In genomic region chr11:55726715-55727324, GRCh38 we compare ENCODE assay signal across 18 cellular contexts. TPM values are rescaled to one million over a fixed set of nuclear protein-coding genes. Genes with fewer than 3 reads are reported as not detected.
A peak's percentile ranks its signal among the peaks of the same experiment; 100 is the strongest.
DNase-seq lines count a peak whose midpoint lies in the region; ATAC-seq and TF ChIP-seq lines count a peak whose summit lies in the region.
"Had no signal": no experiment of that assay in that cellular context is flagged by ENCODE, and none has a peak within 500 bp of the region (broad histone marks: within the 10 kb centered on the region; RNA-seq: fewer than 3 reads in every experiment).

No MANE protein-coding gene starts in this region.

- intact Hi-C loops in PC-9 (cut with micrococcal nuclease; ENCODE audit: unreplicated experiment) = no loop called here

- H3K4me3 ChIP-seq in SK-N-SH (ENCODE audit: low read depth in 2 of 2, low read length in 1 of 2) = no peak overlapping the region
- no peak overlapping the region for H3K4me3 ChIP-seq in PC-9
- H3K4me3 ChIP-seq: hepatocyte had no signal

- H3K9me3 ChIP-seq in SK-N-SH (no peaks in the 10 kb centered on the region), PC-9 (ENCODE audit: insufficient read depth, low read depth) (no peaks in the 10 kb centered on the region)

- H3K79me2 ChIP-seq in SK-N-SH (ENCODE audit: insufficient read depth) = no peaks in the 10 kb centered on the region
- no peaks in the 10 kb centered on the region for H3K79me2 ChIP-seq in PC-9 (ENCODE audit: low read depth)
- H3K79me2 ChIP-seq: hepatocyte, parathyroid adenoma had no signal

- under 1% methylated on average over 5 of the region's 5 CpGs for WGBS in SK-N-SH (ENCODE audit: low lambda C conversion rate)

- H3K27me3 ChIP-seq in SK-N-SH (ENCODE audit: insufficient read depth) = no peaks in the 10 kb centered on the region
- H3K27me3 ChIP-seq in PC-9 (ENCODE audit: insufficient read depth, low read depth) = peaks cover 18% of the 10 kb centered on the region; the same call in 1 of the 2 replicates
- H3K27me3 ChIP-seq: hepatocyte had no signal

- H3K4me3 Mint-ChIP-seq in HFFc6 (no peak overlapping the region), neural crest cell (no peak overlapping the region), glutamatergic neuron (ENCODE audit: unreplicated experiment) (no peak overlapping the region)

- H3K4me2 ChIP-seq in SK-N-SH = no peak overlapping the region
- H3K4me2 ChIP-seq in PC-9 = no peak overlapping the region
- H3K4me2 ChIP-seq: hepatocyte had no signal

- POLR2A ChIA-PET in SK-N-SH (lab: Yijun Ruan, JAX) = no interaction called here
- POLR2A ChIA-PET in PC-9 (lab: Charles Lee; ENCODE audit: unreplicated experiment) = no interaction called here

- H3K9me2 ChIP-seq in SK-N-SH (no peaks in the 10 kb centered on the region), PC-9 (ENCODE audit: insufficient read depth) (0 out of 2 replicates have a peak, but pooled peaks cover 3% of the 10 kb centered on the region)

- no peak overlapping the region for H3K27ac Mint-ChIP-seq in HFFc6
- H3K27ac Mint-ChIP-seq in neural crest cell (ENCODE audit: unreplicated experiment) = no peak overlapping the region
- no peak overlapping the region for H3K27ac Mint-ChIP-seq in glutamatergic neuron (ENCODE audit: unreplicated experiment)
- H3K27ac Mint-ChIP-seq: activated naive CD4-positive, alpha-beta T cell treated with anti-CD3 and anti-CD28 coated beads, Interleukin-2, amount 50 U/mL, for 72 hours had no signal

- H3K36me3 ChIP-seq in SK-N-SH (replicated peaks in 1 of 2; ENCODE audit: control insufficient read depth in 1 of 2, insufficient read depth in 2 of 2, low read length in 1 of 2) (no peaks in the 10 kb centered on the region), PC-9 (ENCODE audit: low read depth) (no peaks in the 10 kb centered on the region)

- TF ChIP-seq CTCF in SK-N-SH (IDR thresholded peaks at IDR 0.05) (peak; percentile 53), HFFc6 (IDR thresholded peaks at IDR 0.05) (peak; percentile 13; the same call in 1 of the 2 replicates), PC-9 (conservative IDR thresholded peaks at IDR 0.05) (peak; percentile 67), neural crest cell (conservative IDR thresholded peaks at IDR 0.05) (peak; percentile 13), glutamatergic neuron (IDR thresholded peaks at IDR 0.05; ENCODE audit: partially characterized antibody, unreplicated experiment) (no peak)

- H3K27me3 Mint-ChIP-seq in HFFc6 (ENCODE audit: insufficient read depth) = no peaks in the 10 kb centered on the region
- no peaks in the 10 kb centered on the region for H3K27me3 Mint-ChIP-seq in neural crest cell (ENCODE audit: low read depth)
- H3K27me3 Mint-ChIP-seq in glutamatergic neuron (ENCODE audit: unreplicated experiment) = no peaks in the 10 kb centered on the region

- H3K4me1 ChIP-seq in SK-N-SH (ENCODE audit: control insufficient read depth in 1 of 2, insufficient read depth in 2 of 2, low read depth in 1 of 2, low read length in 1 of 2) (no peaks in the 10 kb centered on the region), PC-9 (replicated peaks; ENCODE audit: insufficient read depth) (no peaks in the 10 kb centered on the region)
- H3K4me1 ChIP-seq: parathyroid adenoma had no signal

- no peaks in the 10 kb centered on the region for H3K4me1 Mint-ChIP-seq in HFFc6 (ENCODE audit: low read depth)
- no peaks in the 10 kb centered on the region for H3K4me1 Mint-ChIP-seq in neural crest cell
- H3K4me1 Mint-ChIP-seq in glutamatergic neuron (ENCODE audit: low read depth, unreplicated experiment) = no peaks in the 10 kb centered on the region

- H3K27ac ChIP-seq in SK-N-SH (ENCODE audit: low read depth in 2 of 2, low read length in 1 of 2) (no peak overlapping the region), PC-9 (no peak overlapping the region)
- H3K27ac ChIP-seq: hepatocyte, parathyroid adenoma had no signal

- H3K9ac ChIP-seq in SK-N-SH = no peak overlapping the region
- H3K9ac ChIP-seq: parathyroid adenoma had no signal

- BruUV-seq in PC-9 (replicated peaks; lab: Mats Ljungman, UMichigan) = no TSS peak

- H4K20me1 ChIP-seq in SK-N-SH (ENCODE audit: insufficient read depth) (no peaks in the 10 kb centered on the region), PC-9 (ENCODE audit: insufficient read depth) (no peaks in the 10 kb centered on the region)

- TF ChIP-seq RAD21 in SK-N-SH (IDR thresholded peaks at IDR 0.05; ENCODE audit: low read length) = no peak

- H3K9me3 Mint-ChIP-seq in HFFc6 (peaks cover 5% of the 10 kb centered on the region; the same call in 1 of the 2 replicates), neural crest cell (peaks cover 6% of the 10 kb centered on the region), glutamatergic neuron (ENCODE audit: unreplicated experiment) (peaks cover 5% of the 10 kb centered on the region)

- peak; percentile 11 for DNase-seq in SK-N-SH
- no peak for DNase-seq in HFFc6
- peak in 1 of 2 experiments; percentile 5 for DNase-seq in PC-9
- DNase-seq in neural crest cell (ENCODE audit: low read depth, low spot score) = no peak
- no peak for DNase-seq in glutamatergic neuron
- DNase-seq in NCI-H1048 (lab: John Stamatoyannopoulos, UW) = no peak
- DNase-seq: activated CD8-positive, alpha-beta memory T cell treated with anti-CD3 and anti-CD28 coated beads, Interleukin-2, amount 50 U/mL, for 4 hours; left cardiac atrium; NCI-H1930; small intestine; stimulated activated naive CD8-positive, alpha-beta T cell treated with anti-CD3 and anti-CD28 coated beads, Interleukin-15, Interleukin-2, amounts not matched to agents 100 U/mL and 50 U/mL, for 24 hours had no signal

- H3F3A ChIP-seq in SK-N-SH (replicated peaks; ENCODE audit: insufficient read depth) (no peaks in the 10 kb centered on the region), PC-9 (ENCODE audit: insufficient read depth, low read depth) (no peaks in the 10 kb centered on the region)

- H2AFZ ChIP-seq in SK-N-SH (ENCODE audit: low read depth) (no peak overlapping the region), PC-9 (no peak overlapping the region)
- H2AFZ ChIP-seq: hepatocyte, parathyroid adenoma had no signal

- H3K36me3 Mint-ChIP-seq in HFFc6 (ENCODE audit: low read depth) (no peaks in the 10 kb centered on the region), neural crest cell (ENCODE audit: low read depth) (no peaks in the 10 kb centered on the region), glutamatergic neuron (ENCODE audit: unreplicated experiment) (no peaks in the 10 kb centered on the region)
- H3K36me3 Mint-ChIP-seq: activated naive CD4-positive, alpha-beta T cell treated with anti-CD3 and anti-CD28 coated beads, Interleukin-2, amount 50 U/mL, for 72 hours had no signal

- ATAC-seq in SK-N-SH treated with all-trans-retinoic acid at 6 μM for 48 hours = no peak
- no peak for ATAC-seq in HG03196 (IDR thresholded peaks at IDR 0.05; ENCODE audit: unreplicated experiment)
- ATAC-seq: activated naive CD4-positive, alpha-beta T cell treated with anti-CD3 and anti-CD28 coated beads, Interleukin-2, amount 50 U/mL, for 72 hours; left cardiac atrium; stimulated activated naive CD8-positive, alpha-beta T cell treated with anti-CD3 and anti-CD28 coated beads, Interleukin-15, Interleukin-2, amounts not matched to agents 100 U/mL and 50 U/mL, for 24 hours had no signal

- CTCF ChIA-PET in SK-N-SH (lab: Yijun Ruan, JAX) (no interaction called here), PC-9 (lab: Charles Lee) (no interaction called here)

- TF ChIP-seq EP300 in SK-N-SH (IDR thresholded peaks at IDR 0.05; ENCODE audit: borderline replicate concordance in 1 of 2, low read depth in 1 of 2, low read length in 1 of 2) = no peak

TF ChIP-seq in SK-N-SH, 30 proteins besides CTCF, POLR2A, EP300 and RAD21 (continues in another document):
- TF ChIP-seq JUND (IDR thresholded peaks at IDR 0.05) = no peak
- no peak for TF ChIP-seq GABPA (IDR thresholded peaks at IDR 0.05; ENCODE audit: low read depth)

TF ChIP-seq in SK-N-SH treated with all-trans-retinoic acid at 6 μM for 48 hours, 23 proteins besides CTCF, POLR2A, EP300 and RAD21 (continues in another document):
- TF ChIP-seq BACH2 (CRISPR knock-in tag; IDR thresholded peaks at IDR 0.05; ENCODE audit: borderline replicate concordance) = no peak
- TF ChIP-seq, protein P1, sequence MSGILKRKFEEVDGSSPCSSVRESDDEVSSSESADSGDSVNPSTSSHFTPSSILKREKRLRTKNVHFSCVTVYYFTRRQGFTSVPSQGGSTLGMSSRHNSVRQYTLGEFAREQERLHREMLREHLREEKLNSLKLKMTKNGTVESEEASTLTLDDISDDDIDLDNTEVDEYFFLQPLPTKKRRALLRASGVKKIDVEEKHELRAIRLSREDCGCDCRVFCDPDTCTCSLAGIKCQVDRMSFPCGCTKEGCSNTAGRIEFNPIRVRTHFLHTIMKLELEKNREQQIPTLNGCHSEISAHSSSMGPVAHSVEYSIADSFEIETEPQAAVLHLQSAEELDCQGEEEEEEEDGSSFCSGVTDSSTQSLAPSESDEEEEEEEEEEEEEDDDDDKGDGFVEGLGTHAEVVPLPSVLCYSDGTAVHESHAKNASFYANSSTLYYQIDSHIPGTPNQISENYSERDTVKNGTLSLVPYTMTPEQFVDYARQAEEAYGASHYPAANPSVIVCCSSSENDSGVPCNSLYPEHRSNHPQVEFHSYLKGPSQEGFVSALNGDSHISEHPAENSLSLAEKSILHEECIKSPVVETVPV (CRISPR knock-in tag; IDR thresholded peaks at IDR 0.05) = no peak
- TF ChIP-seq ZC3H10 (CRISPR knock-in tag; IDR thresholded peaks at IDR 0.05) = no peak
- no peak for TF ChIP-seq ESRRG (CRISPR knock-in tag; IDR thresholded peaks at IDR 0.05)
- no peak for TF ChIP-seq TOX (CRISPR knock-in tag; IDR thresholded peaks at IDR 0.05; ENCODE audit: borderline replicate concordance)
- no peak for TF ChIP-seq ZNF8 (CRISPR knock-in tag; IDR thresholded peaks at IDR 0.05)
- TF ChIP-seq RARB (CRISPR knock-in tag; IDR thresholded peaks at IDR 0.05) = no peak

RNA-seq across cellular contexts. Expression of gene OR5D13, which starts 46.4 kb away (rescaled TPM):
- not detected in 2 replicates for polyA plus RNA-seq in SK-N-SH (2012; rRNA removed)
- polyA plus RNA-seq in SK-N-SH (2012; cell fraction: cytosol; rRNA removed) = not detected in 2 replicates
- not detected in 2 replicates for polyA plus RNA-seq in SK-N-SH (2012; cell fraction: nucleus; rRNA removed)
- total RNA-seq in HFFc6 (2021; fragmentation: NEBNext Ultra II Directional; extraction: Animal tissue kit (Norgen Biotek cat#: 25700)) = not detected
- not detected in 2 replicates for total RNA-seq in PC-9 (2021)
- total RNA-seq in neural crest cell = not detected in 2 replicates
- not detected for total RNA-seq in glutamatergic neuron (ENCODE audit: unreplicated experiment)
- total RNA-seq: activated naive CD4-positive, alpha-beta T cell treated with anti-CD3 and anti-CD28 coated beads, Interleukin-2, amount 50 U/mL, for 72 hours; dermis microvascular lymphatic vessel endothelial cell; fibroblast of lung; hepatocyte; left cardiac atrium had no signal
- polyA plus RNA-seq: fibroblast of lung, hepatocyte, small intestine had no signal
